ENCODE assay signal across 8 cellular contexts in genomic region chr20:57749131-57749690, GRCh38. TPM values are rescaled to one million over a fixed set of nuclear protein-coding genes. Genes with fewer than 3 reads are reported as not detected.
A peak's percentile ranks its signal among the peaks of the same experiment; 100 is the strongest.
DNase-seq lines count a peak whose midpoint lies in the region; TF ChIP-seq lines count a peak whose summit lies in the region.

No MANE protein-coding gene starts in this region.

- H3K9me3 Mint-ChIP-seq in activated T-cell treated with anti-CD3 and anti-CD28 coated beads, Interleukin-2, amount 50 U/mL, for 24 hours: no peaks in the 10 kb centered on the region
- H3K9me3 Mint-ChIP-seq in MCF 10A (ENCODE audit: unreplicated experiment): no peaks in the 10 kb centered on the region

- no peak for TF ChIP-seq POLR2A in tibial nerve (IDR thresholded peaks at IDR 0.05)

- no peaks in the 10 kb centered on the region for H3K27me3 ChIP-seq in tibial nerve

- peak overlapping the region; percentile 61 for H3K27ac Mint-ChIP-seq in activated T-cell treated with anti-CD3 and anti-CD28 coated beads, Interleukin-2, amount 50 U/mL, for 24 hours
- H3K27ac Mint-ChIP-seq in MCF 10A (ENCODE audit: low read depth, unreplicated experiment): peak overlapping the region; percentile 42

- no peak for DNase-seq in activated T-cell treated with anti-CD3 and anti-CD28 coated beads, Interleukin-2, amount 50 U/mL, for 24 hours
- DNase-seq in activated T-cell treated with anti-CD3 and anti-CD28 coated beads for 4 hours (no peak), MCF 10A (ENCODE audit: unreplicated experiment) (no peak), medulla oblongata (ENCODE audit: extremely low spot score) (peak; percentile 24), tibial nerve (ENCODE audit: low spot score in 2 of 2) (no peak), DMS 273 (lab: John Stamatoyannopoulos, UW; ENCODE audit: unreplicated experiment) (no peak), NCI-H146 treated with DMSO at 0.1 percent for 48 hours (lab: John Stamatoyannopoulos, UW; ENCODE audit: unreplicated experiment) (no peak), NCI-H2171 treated with DMSO at 0.1 percent for 48 hours (lab: John Stamatoyannopoulos, UW) (no peak)

- H3K36me3 Mint-ChIP-seq in activated T-cell treated with anti-CD3 and anti-CD28 coated beads, Interleukin-2, amount 50 U/mL, for 24 hours (ENCODE audit: low read depth): no peaks in the 10 kb centered on the region
- no peaks in the 10 kb centered on the region for H3K36me3 Mint-ChIP-seq in MCF 10A (ENCODE audit: insufficient read depth, unreplicated experiment)

- H3K27ac ChIP-seq in tibial nerve: peak overlapping the region; percentile 23 to 58 (median 44)

- peaks cover 66% of the 10 kb centered on the region for H3K27me3 Mint-ChIP-seq in activated T-cell treated with anti-CD3 and anti-CD28 coated beads, Interleukin-2, amount 50 U/mL, for 24 hours
- H3K27me3 Mint-ChIP-seq in MCF 10A (ENCODE audit: insufficient read depth, unreplicated experiment): peaks cover 3% of the 10 kb centered on the region

- H3K4me3 Mint-ChIP-seq in activated T-cell treated with anti-CD3 and anti-CD28 coated beads, Interleukin-2, amount 50 U/mL, for 24 hours: peak overlapping the region; percentile 62
- peak overlapping the region; percentile 67 for H3K4me3 Mint-ChIP-seq in MCF 10A (ENCODE audit: unreplicated experiment)

- no peak for TF ChIP-seq CTCF in MCF 10A (IDR thresholded peaks at IDR 0.05; ENCODE audit: unreplicated experiment)
- TF ChIP-seq CTCF in tibial nerve (IDR thresholded peaks at IDR 0.05): no peak

- peaks cover 0 to 32% (median 10%) of the 10 kb centered on the region in 4 donors for H3K4me1 ChIP-seq in tibial nerve

- no peak for TF ChIP-seq EP300 in tibial nerve (IDR thresholded peaks at IDR 0.05)

- CTCF ChIA-PET in MCF 10A (lab: Yijun Ruan, JAX): interaction anchor here (0.6 to 0.9 kb wide), 5 partner anchors 9 to 657 kb away, joined by 3 to 6 read pairs (median 3); no protein-coding TSS in a partner anchor

- POLR2A ChIA-PET in MCF 10A (lab: Yijun Ruan, JAX): interaction anchor here (0.6 to 2.7 kb wide), 13 partner anchors 9 to 309 kb away, joined by 3 to 12 read pairs (median 4); partner anchors contain the start of gene PMEPA1

- no TSS peak for BruUV-seq in MCF 10A (replicated peaks; lab: Mats Ljungman, UMichigan)

- 28% methylated on average over 13 of the region's 13 CpGs for WGBS in tibial nerve, 2 donors

- H3K4me3 ChIP-seq in tibial nerve: peak overlapping the region; percentile 22 to 46 (median 40)

- H3K9me3 ChIP-seq in tibial nerve: peaks cover 0 to 5% (median 0%) of the 10 kb centered on the region in 4 donors

- intact Hi-C loops in MCF 10A (cut with micrococcal nuclease): loop anchor here (2.0 kb wide), 1 partner anchor 30 kb away; no protein-coding TSS in a partner anchor

- no peaks in the 10 kb centered on the region for H3K36me3 ChIP-seq in tibial nerve

- H3K4me1 Mint-ChIP-seq in activated T-cell treated with anti-CD3 and anti-CD28 coated beads, Interleukin-2, amount 50 U/mL, for 24 hours (ENCODE audit: low read depth): peaks cover 16% of the 10 kb centered on the region
- H3K4me1 Mint-ChIP-seq in MCF 10A (ENCODE audit: insufficient read depth, unreplicated experiment): peaks cover 12% of the 10 kb centered on the region

RNA-seq across cellular contexts. Expression of gene PMEPA1, which starts 39.4 kb away (rescaled TPM):
- total RNA-seq in MCF 10A (2022) (60.6 and 68.5 TPM in 2 replicates), tibial nerve (10 to 100 TPM; 10.2 to 33.6 (median 18.3) TPM)
